In genomic region chr22:23263651-23264555, GRCh38 we compare ENCODE assay signal across 9 cellular contexts.
DNase-seq lines count a peak whose midpoint lies in the region; ATAC-seq, FAIRE-seq and TF ChIP-seq lines count a peak whose summit lies in the region.
"Had no signal": no experiment of that assay in that cellular context is flagged by ENCODE, and none has a peak within 500 bp of the region (broad histone marks: within the 10 kb centered on the region; RNA-seq: fewer than 3 reads in every experiment).

No MANE protein-coding gene starts in this region.

- H3K9me3 ChIP-seq in naive thymus-derived CD4-positive, alpha-beta T cell (ENCODE audit: control insufficient read depth in 2 of 3, low read length in 3 of 3), result no peaks in the 10 kb centered on the region
- no peaks in the 10 kb centered on the region for H3K9me3 ChIP-seq in psoas muscle

- CTCF ChIA-PET in activated naive CD4-positive, alpha-beta T cell treated with anti-CD3 and anti-CD28 coated beads for 36 hours (lab: Charles Lee), result interaction anchor here (0.9 kb wide), 1 partner anchor 18 kb away, joined by 3 read pairs; no protein-coding TSS in a partner anchor
- CTCF ChIA-PET in naive thymus-derived CD4-positive, alpha-beta T cell (lab: Charles Lee), result no interaction called here

- H3K27me3 ChIP-seq in naive thymus-derived CD4-positive, alpha-beta T cell (ENCODE audit: control insufficient read depth in 2 of 2, insufficient read depth in 2 of 2, low read length in 2 of 2), result no peaks in the 10 kb centered on the region
- no peaks in the 10 kb centered on the region for H3K27me3 ChIP-seq in psoas muscle (ENCODE audit: insufficient read depth in 3 of 3, low read length in 2 of 3)

- POLR2A ChIA-PET in naive thymus-derived CD4-positive, alpha-beta T cell (lab: Charles Lee), result no interaction called here

- peak; percentile 89 for FAIRE-seq in urothelium cell line (lab: Jason Lieb, UNC)

- no peak for TF ChIP-seq CTCF in psoas muscle (IDR thresholded peaks at IDR 0.05)

- H3K27ac ChIP-seq in naive thymus-derived CD4-positive, alpha-beta T cell (ENCODE audit: low read depth, low read length), result peak overlapping the region; percentile 44
- no peak overlapping the region for H3K27ac ChIP-seq in psoas muscle

- H3K36me3 ChIP-seq in naive thymus-derived CD4-positive, alpha-beta T cell (ENCODE audit: control insufficient read depth in 2 of 3, insufficient read depth in 3 of 3, low read length in 3 of 3), result peaks cover 0 to 86% (median 4%) of the 10 kb centered on the region in 3 experiments
- peaks cover 0 to 17% of the 10 kb centered on the region in 2 donors for H3K36me3 ChIP-seq in psoas muscle (ENCODE audit: insufficient read depth in 1 of 2, low read depth in 1 of 2)

- intact Hi-C loops in activated naive CD4-positive, alpha-beta T cell treated with anti-CD3 and anti-CD28 coated beads for 36 hours (cut with micrococcal nuclease), result no loop called here
- intact Hi-C loops in naive thymus-derived CD4-positive, alpha-beta T cell (cut with micrococcal nuclease), result no loop called here
- intact Hi-C loops in psoas muscle (cut with DNase I), result no loop called here

- H3K36me3 Mint-ChIP-seq in activated naive CD4-positive, alpha-beta T cell treated with anti-CD3 and anti-CD28 coated beads for 36 hours (ENCODE audit: low read depth), result peaks cover 6% of the 10 kb centered on the region
- peaks cover 4 to 37% (median 6%) of the 10 kb centered on the region in 5 donors for H3K36me3 Mint-ChIP-seq in naive thymus-derived CD4-positive, alpha-beta T cell

- DNase-seq in stimulated activated CD4-positive, alpha-beta T cell treated with anti-CD3 and anti-CD28 coated beads, Interleukin-15, amount 100 ng/mL, for 24 hours, result peak; percentile 34
- DNase-seq in stimulated activated CD4-positive, alpha-beta T cell treated with anti-CD3 and anti-CD28 coated beads, Interleukin-12 subunit alpha, Interleukin-12 subunit beta, amount 100 ng/mL, for 4 hours, result no peak
- DNase-seq in activated naive CD4-positive, alpha-beta T cell treated with anti-CD3 and anti-CD28 coated beads for 36 hours, result peak; percentile 54
- peak in 6 of 9 donors; percentile 28 to 49 (median 42) for DNase-seq in naive thymus-derived CD4-positive, alpha-beta T cell
- DNase-seq in urothelium cell line (ENCODE audit: low spot score) (no peak), psoas muscle (no peak), OCI-M1 (lab: John Stamatoyannopoulos, UW) (no peak)
- DNase-seq: IMR-90 had no signal

- H3K4me1 Mint-ChIP-seq in activated naive CD4-positive, alpha-beta T cell treated with anti-CD3 and anti-CD28 coated beads for 36 hours (ENCODE audit: low read depth), result peaks cover 5% of the 10 kb centered on the region
- peaks cover 0 to 21% (median 5%) of the 10 kb centered on the region in 7 donors for H3K4me1 Mint-ChIP-seq in naive thymus-derived CD4-positive, alpha-beta T cell

- no peaks in the 10 kb centered on the region for H3K9me3 Mint-ChIP-seq in activated naive CD4-positive, alpha-beta T cell treated with anti-CD3 and anti-CD28 coated beads for 36 hours
- H3K9me3 Mint-ChIP-seq in naive thymus-derived CD4-positive, alpha-beta T cell, result no peaks in the 10 kb centered on the region

- ATAC-seq in naive thymus-derived CD4-positive, alpha-beta T cell, result peak; percentile 94
- ATAC-seq in psoas muscle (no peak), HG02885 (IDR thresholded peaks at IDR 0.05; ENCODE audit: poor library complexity, unreplicated experiment) (no peak)

- 89 to 92% (median 91%) methylated on average over 20 of the region's 20 CpGs for WGBS in psoas muscle, 3 donors

- H3K27me3 Mint-ChIP-seq in activated naive CD4-positive, alpha-beta T cell treated with anti-CD3 and anti-CD28 coated beads for 36 hours (ENCODE audit: low read depth), result no peaks in the 10 kb centered on the region
- H3K27me3 Mint-ChIP-seq in naive thymus-derived CD4-positive, alpha-beta T cell, result no peaks in the 10 kb centered on the region

- peak overlapping the region; percentile 51 for H3K27ac Mint-ChIP-seq in activated naive CD4-positive, alpha-beta T cell treated with anti-CD3 and anti-CD28 coated beads for 36 hours
- peak overlapping the region in 8 of 9 donors; percentile 5 to 86 (median 64) for H3K27ac Mint-ChIP-seq in naive thymus-derived CD4-positive, alpha-beta T cell

- H3K4me1 ChIP-seq in naive thymus-derived CD4-positive, alpha-beta T cell (ENCODE audit: control insufficient read depth in 2 of 2, insufficient read depth in 2 of 2, low read length in 2 of 2), result no peaks in the 10 kb centered on the region
- H3K4me1 ChIP-seq in psoas muscle, result no peaks in the 10 kb centered on the region

- no peak overlapping the region for H3K4me3 ChIP-seq in naive thymus-derived CD4-positive, alpha-beta T cell (ENCODE audit: low read length)
- H3K4me3 ChIP-seq in psoas muscle, result no peak overlapping the region

- H3K4me3 Mint-ChIP-seq in activated naive CD4-positive, alpha-beta T cell treated with anti-CD3 and anti-CD28 coated beads for 36 hours, result no peak overlapping the region
- H3K4me3 Mint-ChIP-seq in naive thymus-derived CD4-positive, alpha-beta T cell, result peak overlapping the region in 3 of 10 donors; percentile 12 to 30 (median 24)

Comparison
In these comparisons a context has a peak if more than half of its experiments do, and no peak if none do; other contexts are left out.
1. DNase-seq: peak in stimulated activated CD4-positive, alpha-beta T cell treated with anti-CD3 and anti-CD28 coated beads, Interleukin-15, amount 100 ng/mL, for 24 hours (single experiment), activated naive CD4-positive, alpha-beta T cell treated with anti-CD3 and anti-CD28 coated beads for 36 hours (single experiment) and naive thymus-derived CD4-positive, alpha-beta T cell (6 of 9); none in stimulated activated CD4-positive, alpha-beta T cell treated with anti-CD3 and anti-CD28 coated beads, Interleukin-12 subunit alpha, Interleukin-12 subunit beta, amount 100 ng/mL, for 4 hours (single experiment), urothelium cell line (single experiment), psoas muscle (0 of 2) and OCI-M1 (single experiment).